12 cellular contexts compared by ENCODE assay signal in the genomic region with DNA sequence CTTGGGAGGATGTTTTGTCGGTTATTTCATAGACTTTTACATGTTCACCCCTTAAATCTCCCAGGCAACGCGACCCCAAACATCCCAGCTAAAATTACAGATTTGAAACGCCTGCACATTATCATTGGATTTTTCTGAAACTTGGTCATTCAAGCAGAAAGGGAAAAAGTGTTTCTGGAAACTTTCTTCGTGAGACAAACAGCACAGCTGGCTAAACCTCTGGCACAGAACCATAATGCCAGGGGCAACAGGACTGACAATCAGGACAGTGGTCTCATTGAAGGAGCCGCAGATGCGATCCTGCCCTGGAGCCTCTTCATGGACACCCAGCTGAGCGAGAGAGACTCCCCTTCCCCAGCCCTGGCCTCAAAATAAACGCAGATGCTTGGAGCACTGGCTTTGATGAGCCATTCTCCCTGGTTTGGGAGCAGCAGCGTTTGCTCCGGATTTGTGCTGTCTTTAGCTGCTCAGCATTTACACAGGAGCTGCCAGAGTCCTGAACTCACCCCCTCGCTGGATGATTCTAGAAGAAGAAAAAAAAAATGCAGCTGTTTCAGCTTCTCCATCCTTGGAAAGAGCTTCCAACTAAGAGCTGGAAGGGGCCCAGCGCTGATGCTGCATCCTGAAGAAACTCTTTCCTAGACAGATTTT. TPM values are rescaled to one million over a fixed set of nuclear protein-coding genes. Genes with fewer than 3 reads are reported as not detected.
DNase-seq lines count a peak whose midpoint lies in the region; ATAC-seq and TF ChIP-seq lines count a peak whose summit lies in the region.
"Had no signal": no experiment of that assay in that cellular context is flagged by ENCODE, and none has a peak within 500 bp of the region (broad histone marks: within the 10 kb centered on the region; RNA-seq: fewer than 3 reads in every experiment).

No MANE protein-coding gene starts in this region.

- no peaks in the 10 kb centered on the region for H3K9me3 Mint-ChIP-seq in nephron progenitor cell
- H3K9me3 Mint-ChIP-seq: activated naive CD4-positive, alpha-beta T cell treated with anti-CD3 and anti-CD28 coated beads for 36 hours had no signal

- H3K27ac Mint-ChIP-seq in nephron progenitor cell: peak overlapping the region; percentile 60
- H3K27ac Mint-ChIP-seq: activated naive CD4-positive, alpha-beta T cell treated with anti-CD3 and anti-CD28 coated beads for 36 hours had no signal

- H3K4me3 ChIP-seq in ascending aorta (peak overlapping the region in 1 of 2 donors; percentile 41), fibroblast of villous mesenchyme (ENCODE audit: low read depth, low read length) (no peak overlapping the region), thyroid gland (replicated peaks in 1 of 3) (no peak overlapping the region)
- H3K4me3 ChIP-seq: SJSA1 had no signal

- peak in 1 of 2 donors; percentile 71 for DNase-seq in ascending aorta (ENCODE audit: low spot score in 2 of 2)
- peak; percentile 79 for DNase-seq in fibroblast of villous mesenchyme (ENCODE audit: low read depth)
- no peak for DNase-seq in nephron progenitor cell
- DNase-seq in thyroid gland: peak in 1 of 2 donors; percentile 35
- no peak for DNase-seq in NCI-H187 treated with DMSO at 0.1 percent for 48 hours (lab: John Stamatoyannopoulos, UW)
- no peak for DNase-seq in AG08396 (ENCODE audit: low spot score)
- DNase-seq: activated CD4-positive, alpha-beta T cell treated with anti-CD3 and anti-CD28 coated beads for 48 hours; activated naive CD4-positive, alpha-beta T cell treated with anti-CD3 and anti-CD28 coated beads for 36 hours; stimulated activated CD8-positive, alpha-beta memory T cell treated with anti-CD3 and anti-CD28 coated beads, Interleukin-4, amount 100 ng/mL, for 48 hours had no signal

- H3K36me3 ChIP-seq in ascending aorta: no peaks in the 10 kb centered on the region
- H3K36me3 ChIP-seq in thyroid gland: no peaks in the 10 kb centered on the region
- H3K36me3 ChIP-seq: SJSA1 had no signal

- no peaks in the 10 kb centered on the region for H3K9me3 ChIP-seq in ascending aorta
- no peaks in the 10 kb centered on the region for H3K9me3 ChIP-seq in thyroid gland
- H3K9me3 ChIP-seq: SJSA1 had no signal

- H3K27me3 ChIP-seq in ascending aorta (no peaks in the 10 kb centered on the region), thyroid gland (no peaks in the 10 kb centered on the region)
- H3K27me3 ChIP-seq: SJSA1 had no signal

- ATAC-seq in GM21360 (IDR thresholded peaks at IDR 0.05; ENCODE audit: unreplicated experiment): no peak
- ATAC-seq in GM19455 (IDR thresholded peaks at IDR 0.05; ENCODE audit: unreplicated experiment): no peak

- H3K4me1 ChIP-seq in ascending aorta (peaks cover 0 to 7% of the 10 kb centered on the region in 2 donors), thyroid gland (peaks cover 71 to 82% of the 10 kb centered on the region in 2 donors)

- intact Hi-C loops in ascending aorta (cut with DNase I) (no loop called here), thyroid gland (cut with DNase I) (no loop called here)

- H3K4me1 Mint-ChIP-seq in nephron progenitor cell: peaks cover 54% of the 10 kb centered on the region

- H3K4me3 Mint-ChIP-seq in nephron progenitor cell: no peak overlapping the region
- H3K4me3 Mint-ChIP-seq: activated naive CD4-positive, alpha-beta T cell treated with anti-CD3 and anti-CD28 coated beads for 36 hours had no signal

- H3K27me3 Mint-ChIP-seq in nephron progenitor cell (ENCODE audit: low read depth, poor library complexity): no peaks in the 10 kb centered on the region

- no peak for TF ChIP-seq CTCF in ascending aorta (IDR thresholded peaks at IDR 0.05)
- TF ChIP-seq CTCF in fibroblast of villous mesenchyme (IDR thresholded peaks at IDR 0.05; ENCODE audit: insufficient read depth, low read depth, low read length): no peak
- TF ChIP-seq CTCF in nephron progenitor cell (IDR thresholded peaks at IDR 0.05): no peak
- no peak for TF ChIP-seq CTCF in thyroid gland (IDR thresholded peaks at IDR 0.05)

- H3K27ac ChIP-seq in ascending aorta (peak overlapping the region; percentile 36 to 65), thyroid gland (peak overlapping the region; percentile 19 to 84 (median 65))
- H3K27ac ChIP-seq: SJSA1 had no signal

- no peak for TF ChIP-seq POLR2A in thyroid gland (IDR thresholded peaks at IDR 0.05)

- 30 to 41% methylated on average over 13 of the region's 13 CpGs for WGBS in thyroid gland, 2 donors

- no peaks in the 10 kb centered on the region for H3K36me3 Mint-ChIP-seq in nephron progenitor cell (ENCODE audit: low read depth)

RNA-seq across cellular contexts. Expression of a gene that starts 30.0 kb away (rescaled TPM):
- 30.4 TPM for total RNA-seq in ascending aorta
- total RNA-seq in fibroblast of villous mesenchyme: 5.5 and 7.3 TPM in 2 replicates
- 100 to 1,000 TPM; 135 to 356 (median 299) TPM for total RNA-seq in thyroid gland
